In the genomic region with DNA sequence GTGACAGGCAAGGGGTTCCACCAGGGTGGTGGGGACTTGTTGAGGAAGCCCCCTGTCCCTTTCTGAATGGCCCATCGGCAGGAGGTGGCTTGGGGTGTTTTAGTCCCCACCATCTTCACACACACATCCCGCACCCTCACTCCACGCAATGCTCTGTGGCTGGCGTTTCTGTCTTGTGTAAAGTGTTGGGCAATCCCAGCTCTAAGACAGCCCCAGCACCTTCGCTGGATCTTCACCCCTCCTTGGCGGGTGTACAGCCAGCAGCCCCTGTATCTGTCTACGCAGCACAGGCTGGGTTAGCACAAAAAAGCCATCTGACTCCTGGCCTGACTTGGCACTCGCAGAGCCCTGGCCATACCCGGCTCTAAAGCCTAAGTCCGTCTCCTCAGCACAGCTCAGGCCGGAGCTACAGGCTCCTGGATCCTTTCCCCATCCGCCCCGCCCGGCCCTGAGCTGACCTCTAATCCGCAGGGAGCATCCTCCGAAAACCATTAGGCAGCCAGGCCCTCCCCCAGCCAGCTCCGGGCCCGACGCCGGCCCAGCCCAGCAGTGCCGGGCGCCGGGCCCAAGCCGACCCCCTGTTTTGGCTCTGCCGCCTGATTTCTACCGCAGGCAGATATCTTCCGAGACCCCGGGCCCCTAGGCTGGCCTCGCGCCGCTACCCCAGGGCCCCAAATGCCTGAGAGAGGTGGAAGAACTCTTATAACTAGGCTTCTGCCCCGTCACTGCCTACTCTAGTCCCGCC, we compare ENCODE assay signal across 1 cellular context.
TF ChIP-seq lines count a peak whose summit lies in the region.

No MANE protein-coding gene starts in this region.

TF ChIP-seq in GM23338, 12 proteins besides CTCF, POLR2A, EP300 and RAD21:
- TF ChIP-seq REST (IDR thresholded peaks at IDR 0.05; ENCODE audit: unreplicated experiment), result no peak
TF ChIP-seq in GM23338: peak in this region for 0.
